In the genomic region with DNA sequence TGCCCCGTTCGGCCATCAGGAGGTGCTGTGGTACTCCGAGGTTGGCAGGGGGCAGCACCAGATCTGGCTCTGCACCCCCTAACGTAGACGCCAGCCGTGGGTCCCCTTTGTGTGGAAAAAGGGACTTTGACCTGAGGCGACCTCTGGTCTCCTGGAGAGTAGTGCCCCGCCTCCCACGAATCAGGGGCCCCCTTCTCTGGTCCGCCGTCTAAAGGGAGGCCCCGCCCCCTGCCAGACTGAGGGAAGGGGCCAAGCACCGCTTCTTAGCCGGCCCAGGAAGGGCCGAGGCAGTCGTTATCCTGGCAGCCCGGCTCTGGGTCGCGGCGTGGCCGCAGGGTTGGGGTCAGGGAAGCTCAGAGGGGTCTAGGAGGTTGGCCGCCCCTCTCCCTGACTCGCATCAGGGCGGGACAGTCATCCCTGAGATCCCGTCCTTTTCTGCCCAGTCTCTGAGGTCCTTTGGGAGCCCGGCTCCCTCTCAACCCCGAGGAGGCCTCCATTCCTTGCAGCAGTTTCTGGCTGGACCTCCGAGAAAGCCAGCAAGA, we compare ENCODE assay signal across 8 cellular contexts. TPM values are rescaled to one million over a fixed set of nuclear protein-coding genes. Genes with fewer than 3 reads are reported as not detected.
A peak's percentile ranks its signal among the peaks of the same experiment; 100 is the strongest.
DNase-seq lines count a peak whose midpoint lies in the region; ATAC-seq and TF ChIP-seq lines count a peak whose summit lies in the region.

No MANE protein-coding gene starts in this region.

- no peaks in the 10 kb centered on the region for H3K9me3 Mint-ChIP-seq in mesothelial cell of epicardium

- H3K27me3 Mint-ChIP-seq in mesothelial cell of epicardium (ENCODE audit: low read depth) = no peaks in the 10 kb centered on the region

- H3K36me3 ChIP-seq in HUES6 (ENCODE audit: control insufficient read depth, insufficient read depth, low read length) = peaks cover 42% of the 10 kb centered on the region

- peak; percentile 60 for TF ChIP-seq CTCF in GM12864 (IDR thresholded peaks at IDR 0.05; ENCODE audit: low read depth, low read length, missing control alignments)
- TF ChIP-seq CTCF in cardiac fibroblast (IDR thresholded peaks at IDR 0.05; ENCODE audit: low read depth, low read length) = peak; percentile 47
- TF ChIP-seq CTCF in mesothelial cell of epicardium (IDR thresholded peaks at IDR 0.05; ENCODE audit: unreplicated experiment) = peak; percentile 60

- H3K4me3 ChIP-seq in GM12864 (ENCODE audit: low read depth, low read length) = peak overlapping the region; percentile 61
- peak overlapping the region; percentile 76 for H3K4me3 ChIP-seq in HUES6 (ENCODE audit: low read depth, low read length)
- H3K4me3 ChIP-seq in cardiac fibroblast (replicated peaks in 1 of 2; ENCODE audit: low read depth in 2 of 2, low read length in 2 of 2) = peak overlapping the region; percentile 72 to 74

- peaks cover 34% of the 10 kb centered on the region for H3K4me1 ChIP-seq in HUES6 (ENCODE audit: control insufficient read depth, insufficient read depth, low read length)

- DNase-seq in GM12864 (ENCODE audit: low read depth) (no peak), cardiac fibroblast (ENCODE audit: low read depth in 2 of 2) (no peak), mesothelial cell of epicardium (ENCODE audit: low spot score in 2 of 2, unreplicated experiment in 2 of 2) (no peak), AML-193 (lab: John Stamatoyannopoulos, UW) (no peak), NCI-H2029 treated with DMSO at 0.1 percent for 48 hours (lab: John Stamatoyannopoulos, UW) (no peak)

- H3K9ac ChIP-seq in HUES6 (ENCODE audit: low read length) = peak overlapping the region; percentile 100

- H3K4me3 Mint-ChIP-seq in mesothelial cell of epicardium = peak overlapping the region; percentile 81

- peak overlapping the region; percentile 53 for H3K27ac Mint-ChIP-seq in mesothelial cell of epicardium

- no peaks in the 10 kb centered on the region for H3K9me3 ChIP-seq in HUES6 (ENCODE audit: control insufficient read depth, insufficient read depth, low read depth, low read length)

- peaks cover 51% of the 10 kb centered on the region for H3K4me1 Mint-ChIP-seq in mesothelial cell of epicardium

- no peaks in the 10 kb centered on the region for H3K27me3 ChIP-seq in HUES6 (ENCODE audit: control insufficient read depth, insufficient read depth, low read length)

- peak overlapping the region; percentile 100 for H3K27ac ChIP-seq in HUES6 (ENCODE audit: low read depth, low read length)

- peaks cover 5% of the 10 kb centered on the region for H3K36me3 Mint-ChIP-seq in mesothelial cell of epicardium

- ATAC-seq in GM19467 (IDR thresholded peaks at IDR 0.05; ENCODE audit: unreplicated experiment) (no peak), HG02798 (IDR thresholded peaks at IDR 0.05; ENCODE audit: poor library complexity, unreplicated experiment) (no peak)

RNA-seq across cellular contexts. Expression of a gene that starts 0.6 kb away (rescaled TPM):
- 71.5 to 76.3 TPM (median 75.1 TPM) in 3 replicates for total RNA-seq in mesothelial cell of epicardium

RNA-seq across cellular contexts. Expression of a gene that starts 6.1 kb away (rescaled TPM):
- 19.8 to 23.3 TPM (median 20.3 TPM) in 3 replicates for total RNA-seq in mesothelial cell of epicardium

RNA-seq across cellular contexts. Expression of a gene that starts 18.5 kb away (rescaled TPM):
- 2.4 to 3.5 TPM (median 2.7 TPM) in 3 replicates for total RNA-seq in mesothelial cell of epicardium

RNA-seq across cellular contexts. Expression of a gene that starts 18.7 kb away (rescaled TPM):
- 13.7 to 15.4 TPM (median 14.3 TPM) in 3 replicates for total RNA-seq in mesothelial cell of epicardium

RNA-seq across cellular contexts. Expression of a gene that starts 22.7 kb away (rescaled TPM):
- total RNA-seq in mesothelial cell of epicardium = 2.9 to 3.0 TPM (median 2.9 TPM) in 3 replicates
